In the genomic region with DNA sequence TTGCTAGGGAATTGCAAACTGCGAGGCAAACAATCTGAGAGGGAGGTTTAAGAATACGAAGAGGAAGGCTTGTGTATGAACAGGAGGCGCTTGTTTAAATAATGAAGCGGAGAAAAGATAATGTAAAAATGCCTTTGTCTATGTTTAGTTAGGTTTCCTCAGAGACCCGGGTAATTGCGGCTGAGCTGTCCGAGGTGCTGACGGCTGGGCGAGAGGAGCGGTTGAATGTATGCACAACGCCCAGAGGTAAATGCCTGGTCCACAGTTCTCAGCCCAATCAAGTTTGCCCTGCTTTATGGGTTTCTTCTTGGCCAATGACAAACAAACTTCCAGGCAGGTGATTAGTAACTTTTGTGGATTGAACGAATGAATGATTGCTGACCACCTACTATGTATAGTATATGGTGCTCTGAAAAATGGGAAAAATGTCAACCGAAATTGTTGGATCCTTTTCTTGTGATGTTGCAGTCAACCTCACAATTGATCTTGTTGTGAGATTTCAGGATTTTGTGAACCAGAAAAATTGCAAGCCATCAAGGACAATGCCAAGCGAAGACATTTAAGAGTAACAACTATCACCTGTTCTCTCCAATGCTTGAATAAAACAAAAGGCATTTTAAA, we compare ENCODE assay signal across 8 cellular contexts. TPM values are rescaled to one million over a fixed set of nuclear protein-coding genes. Genes with fewer than 3 reads are reported as not detected.
A peak's percentile ranks its signal among the peaks of the same experiment; 100 is the strongest.
DNase-seq lines count a peak whose midpoint lies in the region; TF ChIP-seq lines count a peak whose summit lies in the region.

No MANE protein-coding gene starts in this region.

- in situ Hi-C loops in astrocyte of the spinal cord (cut with HindIII; ENCODE audit: low sequenced_read_pairs): no loop called here

- H3K9ac ChIP-seq in NT2/D1 (ENCODE audit: insufficient read length, low read depth): no peak overlapping the region

- H3K27me3 ChIP-seq in NT2/D1 (ENCODE audit: insufficient read depth, insufficient read length): peaks cover 92% of the 10 kb centered on the region

- DNase-seq in H4 (ENCODE audit: low spot score): peak; percentile 24
- peak; percentile 46 for DNase-seq in NT2/D1 (ENCODE audit: low read depth, low spot score)
- peak; percentile 48 for DNase-seq in astrocyte of the spinal cord (ENCODE audit: low read depth, low spot score)
- peak; percentile 57 to 72 for DNase-seq in lung microvascular endothelial cell (ENCODE audit: low read depth in 2 of 2)
- DNase-seq in NCI-H526 treated with DMSO at 0.1 percent for 48 hours (lab: John Stamatoyannopoulos, UW): no peak
- DNase-seq in effector CD8-positive, alpha-beta T cell (lab: John Stamatoyannopoulos, UW): no peak
- no peak for DNase-seq in cerebellar nuclear complex (lab: John Stamatoyannopoulos, UW)
- DNase-seq in DMS153 (lab: John Stamatoyannopoulos, UW): no peak

- H3K9me3 ChIP-seq in NT2/D1 (ENCODE audit: insufficient read depth, low read length): no peaks in the 10 kb centered on the region

- no peaks in the 10 kb centered on the region for H3K4me1 ChIP-seq in NT2/D1 (ENCODE audit: insufficient read depth, insufficient read length)

- TF ChIP-seq CTCF in astrocyte of the spinal cord (IDR thresholded peaks at IDR 0.05; ENCODE audit: low read depth, low read length): no peak

- H3K4me3 ChIP-seq in NT2/D1 (ENCODE audit: insufficient read length, low read depth): no peak overlapping the region
- no peak overlapping the region for H3K4me3 ChIP-seq in astrocyte of the spinal cord (ENCODE audit: low read depth, low read length)

- no peaks in the 10 kb centered on the region for H3K36me3 ChIP-seq in NT2/D1 (ENCODE audit: insufficient read depth, insufficient read length, low read length)

RNA-seq across cellular contexts. Expression of a gene that starts 38.3 kb away (rescaled TPM):
- not detected in 2 replicates for total RNA-seq in H4 (2014; rRNA removed; shearing (Covaris generic))
- total RNA-seq in lung microvascular endothelial cell: not detected in 2 replicates

Comparison
In these comparisons a context has a peak if more than half of its experiments do, and no peak if none do; other contexts are left out.
1. DNase-seq: peak in H4 (single experiment), NT2/D1 (single experiment), astrocyte of the spinal cord (single experiment) and lung microvascular endothelial cell (2 of 2); none in NCI-H526 treated with DMSO at 0.1 percent for 48 hours (single experiment), effector CD8-positive, alpha-beta T cell (single experiment), cerebellar nuclear complex (0 of 2) and DMS153 (single experiment).